Comparison of ENCODE assay signal across 23 cellular contexts in the genomic region with DNA sequence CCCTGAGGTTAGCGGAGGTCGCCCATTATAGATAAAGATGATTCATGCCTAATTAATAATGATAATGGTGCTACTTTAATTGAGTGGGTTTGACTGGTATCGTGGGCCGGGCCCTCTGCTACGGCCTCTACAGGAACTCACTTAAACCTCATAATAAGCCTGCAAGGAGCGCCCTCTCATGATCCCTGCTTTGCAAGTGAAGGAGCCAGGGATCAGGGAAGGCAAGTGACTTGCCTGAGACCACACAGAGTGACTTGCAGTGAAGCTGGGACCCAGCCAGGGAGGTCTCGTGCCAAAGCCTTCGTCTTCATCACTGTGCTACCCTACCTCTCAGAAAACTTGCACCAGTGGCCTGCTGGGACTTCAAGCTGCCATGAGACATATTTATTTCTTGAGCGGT.
DNase-seq lines count a peak whose midpoint lies in the region; ATAC-seq, FAIRE-seq and TF ChIP-seq lines count a peak whose summit lies in the region.
"Had no signal": no experiment of that assay in that cellular context is flagged by ENCODE, and none has a peak within 500 bp of the region (broad histone marks: within the 10 kb centered on the region; RNA-seq: fewer than 3 reads in every experiment).

No MANE protein-coding gene starts in this region.

- intact Hi-C loops in HepG2 (cut with micrococcal nuclease; ENCODE audit: unreplicated experiment): no loop called here
- intact Hi-C loops in right lobe of liver (cut with DNase I): no loop called here
- intact Hi-C loops in spleen (cut with DNase I; ENCODE audit: low total_unique reads): no loop called here

- H3K4me1 ChIP-seq in HepG2 (ENCODE audit: insufficient read depth, low read length) (peaks cover 27% of the 10 kb centered on the region), right lobe of liver (no peaks in the 10 kb centered on the region), spleen (no peaks in the 10 kb centered on the region)
- H3K4me1 ChIP-seq: A549, BE2C had no signal

- TF ChIP-seq CTCF in HepG2 (CRISPR knock-in tag; IDR thresholded peaks at IDR 0.05): no peak
- no peak for TF ChIP-seq CTCF in right lobe of liver (IDR thresholded peaks at IDR 0.05)
- TF ChIP-seq CTCF in WTC11 (IDR thresholded peaks at IDR 0.05): no peak
- no peak for TF ChIP-seq CTCF in spleen (IDR thresholded peaks at IDR 0.05 in 8 of 11, conservative IDR thresholded peaks at IDR 0.05 in 3 of 11)

- H3K4me2 ChIP-seq in HepG2 (ENCODE audit: low read depth, low read length): no peak overlapping the region
- H3K4me2 ChIP-seq: A549; BLaER1 treated with 17β-estradiol and CSF1 and Interleukin-3, amounts not matched to agents 10 nM and 100 nM had no signal

- no TSS peak for BruUV-seq in HepG2 (replicated peaks; lab: Mats Ljungman, UMichigan)

- no peak overlapping the region for H3K27ac Mint-ChIP-seq in WTC11
- H3K27ac Mint-ChIP-seq: CD14-positive monocyte; CD4-positive, alpha-beta T cell; CD8-positive, alpha-beta memory T cell had no signal

- H3K27ac ChIP-seq in HepG2 (ENCODE audit: extremely low read length, insufficient read depth, low read length) (no peak overlapping the region), right lobe of liver (no peak overlapping the region), spleen (no peak overlapping the region)
- H3K27ac ChIP-seq: A549; BLaER1 treated with 17β-estradiol and CSF1 and Interleukin-3, amounts not matched to agents 10 nM and 100 nM; GM23248 had no signal

- TF ChIP-seq POLR2A in HepG2 (IDR thresholded peaks at IDR 0.05; ENCODE audit: insufficient read depth in 1 of 2, low read depth in 2 of 2, low read length in 2 of 2) (no peak), right lobe of liver (IDR thresholded peaks at IDR 0.05) (no peak), spleen (IDR thresholded peaks at IDR 0.05) (no peak)

- TF ChIP-seq RAD21 in HepG2 (CRISPR knock-in tag; IDR thresholded peaks at IDR 0.05): no peak

- peaks cover 0 to 7% of the 10 kb centered on the region in 2 experiments; a peak in 3 of 5 replicates for H3K27me3 ChIP-seq in HepG2 (ENCODE audit: control insufficient read depth in 1 of 2, insufficient read depth in 2 of 2, low read length in 2 of 2)
- no peaks in the 10 kb centered on the region for H3K27me3 ChIP-seq in right lobe of liver
- peaks cover 0 to 30% (median 0%) of the 10 kb centered on the region in 7 donors for H3K27me3 ChIP-seq in spleen (replicated peaks in 1 of 7)
- H3K27me3 ChIP-seq: BE2C; BLaER1 treated with 17β-estradiol and CSF1 and Interleukin-3, amounts not matched to agents 10 nM and 100 nM had no signal

- no peak for TF ChIP-seq EP300 in HepG2 (IDR thresholded peaks at IDR 0.05; ENCODE audit: low read depth in 2 of 2, low read length in 2 of 2)
- TF ChIP-seq EP300 in HepG2 (CRISPR knock-in tag; IDR thresholded peaks at IDR 0.05; ENCODE audit: borderline replicate concordance): no peak

- ATAC-seq in HepG2 (no peak), right lobe of liver (no peak), WTC11 (peak; percentile 72), GM19395 (IDR thresholded peaks at IDR 0.05; ENCODE audit: unreplicated experiment) (no peak)
- ATAC-seq: A549 had no signal

- CTCF ChIA-PET in HepG2 (lab: Yijun Ruan, JAX; ENCODE audit: low intra/inter-chr PET ratio, low total read pairs): no interaction called here
- CTCF ChIA-PET in WTC11 (lab: Charles Lee): interaction anchor here (0.6 to 2.2 kb wide), 10 partner anchors 8 to 651 kb away, joined by 3 to 11 read pairs (median 4); no protein-coding TSS in a partner anchor

- peaks cover 18% of the 10 kb centered on the region for H3K9me3 Mint-ChIP-seq in WTC11
- H3K9me3 Mint-ChIP-seq: CD4-positive, alpha-beta T cell had no signal

- no peak for FAIRE-seq in HepG2 (lab: Jason Lieb, UNC)
- FAIRE-seq: A549, D721Med, G401.6, GM12892, H54 had no signal

- in situ Hi-C loops in HepG2 (cut with HindIII; ENCODE audit: extremely low pct_ligation_motif_present, low pct_unique_long_range_greater_than_20kb): no loop called here

- H3K4me3 Mint-ChIP-seq in WTC11: no peak overlapping the region
- H3K4me3 Mint-ChIP-seq: CD14-positive monocyte; CD4-positive, alpha-beta T cell; CD8-positive, alpha-beta memory T cell had no signal

- H2AFZ ChIP-seq in HepG2 (ENCODE audit: low read length): no peak overlapping the region
- H2AFZ ChIP-seq: GM23248 had no signal

- no peaks in the 10 kb centered on the region for H4K20me1 ChIP-seq in HepG2 (ENCODE audit: insufficient read depth, low read length)

- no peak for DNase-seq in HepG2 (ENCODE audit: low spot score)
- no peak for DNase-seq in right lobe of liver
- no peak for DNase-seq in WTC11 (ENCODE audit: low spot score)
- DNase-seq in spleen: peak; percentile 45
- DNase-seq in globus pallidus (ENCODE audit: low spot score): no peak
- DNase-seq: 8988T; ACHN; AML-193; BE2C; CD4-positive, alpha-beta T cell; CD8-positive, alpha-beta memory T cell; DMS 273 treated with DMSO at 0.1 percent for 48 hours; DND-41; GM23248; HCEC 1CT had no signal

- peaks cover 3% of the 10 kb centered on the region; the same call in 1 of the 2 replicates for H3K27me3 Mint-ChIP-seq in WTC11 (ENCODE audit: low read depth)

- no peaks in the 10 kb centered on the region for H3K36me3 ChIP-seq in HepG2 (replicated peaks in 1 of 2; ENCODE audit: control insufficient read depth in 1 of 2, insufficient read depth in 2 of 2, low read length in 2 of 2)
- H3K36me3 ChIP-seq in right lobe of liver: no peaks in the 10 kb centered on the region
- no peaks in the 10 kb centered on the region for H3K36me3 ChIP-seq in spleen
- H3K36me3 ChIP-seq: BE2C; BLaER1 treated with 17β-estradiol and CSF1 and Interleukin-3, amounts not matched to agents 10 nM and 100 nM had no signal

- no peaks in the 10 kb centered on the region for H3K79me2 ChIP-seq in HepG2 (ENCODE audit: insufficient read depth, low read length)

- H3K9me3 ChIP-seq in HepG2 (ENCODE audit: low read length): no peaks in the 10 kb centered on the region
- no peaks in the 10 kb centered on the region for H3K9me3 ChIP-seq in right lobe of liver
- peaks cover 0 to 9% (median 2%) of the 10 kb centered on the region in 8 donors for H3K9me3 ChIP-seq in spleen
- H3K9me3 ChIP-seq: A549, BE2C had no signal

- 73% methylated on average over 7 of the region's 9 CpGs for WGBS in HepG2 (ENCODE audit: low lambda C conversion rate)
- 62% methylated on average over 6 of the region's 9 CpGs for WGBS in right lobe of liver (ENCODE audit: insufficient coverage, low coverage, low lambda C conversion rate, missing lambda C conversion rate)
- WGBS in spleen, 5 donors: 73 to 83% (median 77%) methylated on average over 8 to 9 of the region's 9 CpGs

- H3K9ac ChIP-seq in HepG2 (ENCODE audit: insufficient read depth, low read depth, low read length): no peak overlapping the region
- H3K9ac ChIP-seq: BLaER1 treated with 17β-estradiol and CSF1 and Interleukin-3, amounts not matched to agents 10 nM and 100 nM; GM23248 had no signal

- H3K4me1 Mint-ChIP-seq in WTC11: peaks cover 8% of the 10 kb centered on the region
- H3K4me1 Mint-ChIP-seq: CD14-positive monocyte; CD8-positive, alpha-beta memory T cell had no signal

- H3K36me3 Mint-ChIP-seq in WTC11: peaks cover 14% of the 10 kb centered on the region
- H3K36me3 Mint-ChIP-seq: CD14-positive monocyte; CD8-positive, alpha-beta memory T cell had no signal

- POLR2A ChIA-PET in HepG2 (lab: Yijun Ruan, JAX): no interaction called here
- POLR2A ChIA-PET in WTC11 (lab: Charles Lee): no interaction called here

- H3K4me3 ChIP-seq in HepG2 (replicated peaks in 1 of 3; ENCODE audit: insufficient read depth in 1 of 3, low read depth in 2 of 3, low read length in 3 of 3): no peak overlapping the region
- H3K4me3 ChIP-seq in right lobe of liver: no peak overlapping the region
- H3K4me3 ChIP-seq in spleen: no peak overlapping the region
- H3K4me3 ChIP-seq: A549; BLaER1 treated with 17β-estradiol and CSF1 and Interleukin-3, amounts not matched to agents 10 nM and 100 nM; GM23248 had no signal

TF ChIP-seq in HepG2, 621 proteins besides CTCF, POLR2A, EP300 and RAD21:
- TF ChIP-seq ARID3A (IDR thresholded peaks at IDR 0.05; ENCODE audit: low read depth, low read length) (no peak), ZNF768 (CRISPR knock-in tag; IDR thresholded peaks at IDR 0.05) (0 out of 2 replicates have a peak, but pooled peaks have one; percentile 54)
TF ChIP-seq in HepG2: peak in this region for 1.

TF ChIP-seq in WTC11, 78 proteins besides CTCF, POLR2A, EP300 and RAD21 (continues in another document):
- no peak for TF ChIP-seq ZNF219 (CRISPR knock-in tag; IDR thresholded peaks at IDR 0.05; ENCODE audit: borderline replicate concordance)
- no peak for TF ChIP-seq CREM (CRISPR knock-in tag; IDR thresholded peaks at IDR 0.05)
- TF ChIP-seq, protein P1, sequence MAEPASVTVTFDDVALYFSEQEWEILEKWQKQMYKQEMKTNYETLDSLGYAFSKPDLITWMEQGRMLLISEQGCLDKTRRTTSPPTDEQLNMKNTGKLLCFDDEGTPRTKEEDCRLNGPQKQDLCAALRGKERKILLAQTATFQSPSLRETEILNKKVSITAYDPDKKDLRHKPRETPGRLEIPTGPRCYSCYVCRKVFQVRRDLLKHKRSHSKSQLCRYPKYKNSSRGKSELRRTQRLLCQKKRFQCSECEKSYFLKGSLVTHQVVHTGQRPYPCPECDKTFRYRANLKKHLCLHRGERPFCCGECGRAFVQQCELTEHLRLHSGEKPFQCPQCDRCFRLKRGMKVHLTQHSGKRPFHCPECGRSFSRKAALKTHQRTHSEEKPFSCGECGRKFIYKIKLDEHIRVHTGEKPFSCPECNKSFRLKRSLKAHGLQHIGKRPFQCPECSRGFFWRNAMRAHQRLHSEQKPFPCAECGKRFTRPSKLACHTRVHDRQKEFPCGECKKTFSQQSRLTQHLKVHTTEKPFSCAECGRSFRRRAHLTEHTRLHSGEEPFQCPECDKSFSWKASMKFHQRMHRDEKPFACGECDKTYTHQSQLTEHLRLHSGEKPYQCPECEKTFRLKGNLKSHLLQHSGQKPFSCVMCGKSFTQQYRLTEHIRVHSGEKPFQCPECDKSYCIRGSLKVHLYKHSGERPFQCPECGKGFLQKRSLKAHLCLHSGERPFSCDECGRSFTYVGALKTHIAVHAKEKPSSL (CRISPR knock-in tag; conservative IDR thresholded peaks at IDR 0.05): no peak
- no peak for TF ChIP-seq ZBTB21 (CRISPR knock-in tag; IDR thresholded peaks at IDR 0.05; ENCODE audit: borderline replicate concordance)
